ENCODE assay signal across 1 cellular context in the genomic region with DNA sequence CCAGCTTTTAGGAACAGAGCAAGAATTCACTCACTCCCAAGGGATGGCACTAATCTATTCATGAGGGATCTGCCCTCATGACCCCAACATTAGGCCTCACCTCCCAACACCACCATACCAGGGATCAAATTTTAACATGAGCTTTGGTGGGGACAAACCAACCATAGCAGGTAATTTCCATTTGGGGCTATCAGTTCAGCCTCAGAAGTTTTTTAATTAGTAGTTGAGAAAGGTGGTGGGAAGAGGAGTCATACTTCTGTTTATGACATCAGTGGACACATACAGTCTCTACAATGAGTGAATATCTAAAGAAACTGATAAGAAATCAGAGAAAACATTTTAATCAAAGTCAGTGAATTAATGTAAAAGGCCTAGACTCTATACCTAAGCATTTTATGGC.
TF ChIP-seq lines count a peak whose summit lies in the region.

No MANE protein-coding gene starts in this region.

TF ChIP-seq in WTC11, 78 proteins besides CTCF, POLR2A, EP300 and RAD21:
- TF ChIP-seq ZNF423 (CRISPR knock-in tag; IDR thresholded peaks at IDR 0.05) (no peak), FOXK1 (CRISPR knock-in tag; IDR thresholded peaks at IDR 0.05) (no peak), NFATC4 (CRISPR knock-in tag; IDR thresholded peaks at IDR 0.05) (no peak), FOXP1 (CRISPR knock-in tag; IDR thresholded peaks at IDR 0.05; ENCODE audit: borderline replicate concordance) (no peak), NR3C1 (CRISPR knock-in tag; conservative IDR thresholded peaks at IDR 0.05; ENCODE audit: low read depth) (no peak)
TF ChIP-seq in WTC11: peak in this region for 0.
